1 cellular context compared by ENCODE assay signal in genomic region chr19:18286973-18287635, GRCh38.
TF ChIP-seq lines count a peak whose summit lies in the region.

No MANE protein-coding gene starts in this region.

TF ChIP-seq in K562, 482 proteins besides CTCF, POLR2A, EP300 and RAD21:
- TF ChIP-seq ADNP (tag; IDR thresholded peaks at IDR 0.05) (no peak), POLR2G (IDR thresholded peaks at IDR 0.05; ENCODE audit: low read depth, low read length) (peak; percentile 16), RBM25 (IDR thresholded peaks at IDR 0.05; ENCODE audit: low read depth, low read length, severe bottlenecking) (peak; percentile 67)
